Comparison of ENCODE assay signal across 14 cellular contexts in the genomic region with DNA sequence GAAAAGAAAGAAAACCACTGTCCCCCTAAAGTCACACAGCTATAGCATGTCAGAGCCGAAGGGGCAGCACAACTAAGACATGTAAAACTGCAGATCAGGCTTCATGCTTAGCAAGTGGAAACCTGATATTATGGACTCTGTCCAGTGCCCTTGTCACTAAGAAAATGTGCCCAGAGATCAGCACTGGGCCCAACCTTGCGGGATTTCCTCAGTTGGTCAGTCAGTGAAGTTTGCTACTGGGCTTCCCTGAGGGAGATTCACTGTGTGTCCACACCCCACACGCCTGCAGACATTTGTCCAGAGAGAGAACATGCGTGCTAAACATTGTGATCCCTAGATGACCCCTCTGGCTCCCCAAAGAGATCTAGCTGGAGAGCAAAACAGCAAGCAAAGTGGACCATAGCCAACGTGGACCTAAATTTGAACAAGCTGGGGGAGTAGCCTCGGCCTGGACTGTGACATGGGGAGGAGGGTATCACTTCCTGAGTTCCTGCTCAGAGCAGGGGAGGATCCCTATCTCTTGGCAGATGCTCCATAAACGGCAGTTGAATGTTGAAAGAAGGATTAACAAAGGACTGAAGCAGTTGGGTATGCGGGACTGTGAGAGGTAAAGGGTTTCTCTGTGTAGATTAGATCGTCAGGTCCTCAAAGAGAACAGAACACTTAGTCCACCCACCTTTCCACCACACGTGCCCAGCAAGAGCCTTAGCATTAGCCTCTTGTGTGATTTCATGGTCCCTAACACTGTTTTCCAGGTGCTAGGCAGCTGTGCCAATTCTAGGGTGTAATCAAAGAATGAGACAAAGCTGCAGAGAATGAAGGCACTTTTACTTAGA. TPM values are rescaled to one million over a fixed set of nuclear protein-coding genes. Genes with fewer than 3 reads are reported as not detected.
DNase-seq lines count a peak whose midpoint lies in the region; ATAC-seq, FAIRE-seq and TF ChIP-seq lines count a peak whose summit lies in the region.
"Had no signal": no experiment of that assay in that cellular context is flagged by ENCODE, and none has a peak within 500 bp of the region (broad histone marks: within the 10 kb centered on the region; RNA-seq: fewer than 3 reads in every experiment).

No MANE protein-coding gene starts in this region.

- no peaks in the 10 kb centered on the region for H3K9me3 Mint-ChIP-seq in neural progenitor cell
- H3K9me3 Mint-ChIP-seq in activated CD4-positive, alpha-beta T cell treated with anti-CD3 and anti-CD28 coated beads for 36 hours (ENCODE audit: low read depth), result no peaks in the 10 kb centered on the region
- H3K9me3 Mint-ChIP-seq: activated T-helper 17 cell treated with anti-CD3 and anti-CD28 coated beads, Interleukin-2, amount 50 U/mL, for 72 hours; naive B cell had no signal

- peak overlapping the region; percentile 85 for H3K27ac Mint-ChIP-seq in neural progenitor cell
- no peak overlapping the region for H3K27ac Mint-ChIP-seq in activated CD4-positive, alpha-beta T cell treated with anti-CD3 and anti-CD28 coated beads for 36 hours
- H3K27ac Mint-ChIP-seq: activated T-helper 17 cell treated with anti-CD3 and anti-CD28 coated beads, Interleukin-2, amount 50 U/mL, for 72 hours had no signal

- H3K4me1 ChIP-seq in H1 (replicated peaks in 1 of 4; ENCODE audit: control insufficient read depth in 3 of 4, insufficient read depth in 4 of 4, low read length in 3 of 4) (peaks cover 0 to 4% (median 0%) of the 10 kb centered on the region in 4 experiments; a peak in 2 of 7 replicates), neural progenitor cell (peaks cover 14% of the 10 kb centered on the region)
- H3K4me1 ChIP-seq: BE2C had no signal

- no peak overlapping the region for H2BK120ac ChIP-seq in H1 (replicated peaks; ENCODE audit: low read depth, low read length)

- DNase-seq in NCI-H1092 (lab: John Stamatoyannopoulos, UW), result peak; percentile 12
- DNase-seq in H1 (ENCODE audit: low read depth in 1 of 2, low spot score in 2 of 2), result no peak
- no peak for DNase-seq in neural progenitor cell (ENCODE audit: low spot score)
- DNase-seq in C1 segment of cervical spinal cord (lab: John Stamatoyannopoulos, UW), result no peak
- no peak for DNase-seq in NOMO-1 (lab: John Stamatoyannopoulos, UW; ENCODE audit: unreplicated experiment in 2 of 2)
- DNase-seq in activated CD4-positive, alpha-beta T cell treated with anti-CD3 and anti-CD28 coated beads for 36 hours, result no peak
- DNase-seq: activated CD4-positive, alpha-beta T cell treated with anti-CD3 and anti-CD28 coated beads, Interleukin-2, amount 50 U/mL, for 1 hour; BE2C; MG63; naive B cell; SW 1271 had no signal

- H3F3A ChIP-seq in neural progenitor cell (ENCODE audit: low read depth), result no peaks in the 10 kb centered on the region

- no peaks in the 10 kb centered on the region for H3K36me3 ChIP-seq in H1 (ENCODE audit: control insufficient read depth in 2 of 4, insufficient read depth in 4 of 4, low read length in 3 of 4)
- H3K36me3 ChIP-seq in neural progenitor cell, result no peaks in the 10 kb centered on the region
- H3K36me3 ChIP-seq: BE2C, MG63 had no signal

- H3K9ac ChIP-seq in H1 (replicated peaks in 1 of 4; ENCODE audit: extremely low read depth in 1 of 4, low read depth in 3 of 4, low read length in 3 of 4) (no peak overlapping the region), neural progenitor cell (no peak overlapping the region)

- H3K9me3 ChIP-seq in H1 (ENCODE audit: insufficient read depth in 2 of 2, low read depth in 1 of 2, low read length in 1 of 2) (no peaks in the 10 kb centered on the region), neural progenitor cell (ENCODE audit: low read depth) (no peaks in the 10 kb centered on the region)
- H3K9me3 ChIP-seq: BE2C, MG63 had no signal

- H2BK12ac ChIP-seq in H1 (ENCODE audit: low read depth, low read length), result no peak overlapping the region

- H3K56ac ChIP-seq in H1 (replicated peaks; ENCODE audit: insufficient read length, low read depth, low read length), result no peak overlapping the region

- intact Hi-C loops in activated CD4-positive, alpha-beta T cell treated with anti-CD3 and anti-CD28 coated beads for 36 hours (cut with DNase I, micrococcal nuclease), result no loop called here

- no peaks in the 10 kb centered on the region for H3K23me2 ChIP-seq in H1 (ENCODE audit: low read depth, low read length)

- H3K4me3 ChIP-seq in H1 (ENCODE audit: extremely low read depth in 1 of 4, insufficient read depth in 2 of 4, low read depth in 3 of 4, low read length in 4 of 4), result no peak overlapping the region
- no peak overlapping the region for H3K4me3 ChIP-seq in neural progenitor cell
- H3K4me3 ChIP-seq: MG63 had no signal

- no peak for FAIRE-seq in H1 (lab: Jason Lieb, UNC)

- H4K91ac ChIP-seq in H1 (replicated peaks; ENCODE audit: insufficient read length, low read length), result no peak overlapping the region

- 87% methylated on average over 10 of the region's 10 CpGs; no CpG with 5 or more reads in 1 of the 2 experiments for WGBS in H1 (ENCODE audit: extremely low coverage in 1 of 2, insufficient coverage in 1 of 2, insufficient read length in 1 of 2, insufficient replicate concordance in 2 of 2, low coverage in 1 of 2, low lambda C conversion rate in 2 of 2, missing lambda C conversion rate in 1 of 2), 2 experiments

- CTCF ChIA-PET in H1 (lab: Charles Lee; ENCODE audit: partially characterized antibody), result interaction anchor here (0.6 to 1.6 kb wide), 9 partner anchors 9 to 253 kb away, joined by 3 to 5 read pairs (median 3); no protein-coding TSS in a partner anchor
- CTCF ChIA-PET in activated CD4-positive, alpha-beta T cell treated with anti-CD3 and anti-CD28 coated beads for 36 hours (lab: Charles Lee), result interaction anchor here (0.6 to 1.5 kb wide), 4 partner anchors 9 to 281 kb away, joined by 3 to 5 read pairs (median 4); no protein-coding TSS in a partner anchor

- H3K4ac ChIP-seq in H1 (replicated peaks; ENCODE audit: insufficient read length, low read depth, low read length), result no peak overlapping the region

- H3K27me3 ChIP-seq in H1 (replicated peaks in 1 of 4; ENCODE audit: control insufficient read depth in 3 of 4, extremely low read depth in 1 of 4, insufficient read depth in 3 of 4, low read length in 3 of 4) (no peaks in the 10 kb centered on the region), neural progenitor cell (no peaks in the 10 kb centered on the region)
- H3K27me3 ChIP-seq: MG63 had no signal

- H3K4me2 ChIP-seq in H1 (ENCODE audit: insufficient read depth in 1 of 2, low read depth in 2 of 2, low read length in 2 of 2) (no peak overlapping the region), neural progenitor cell (no peak overlapping the region)

- no peak overlapping the region; the same call in 1 of the 2 replicates for H3K18ac ChIP-seq in H1 (ENCODE audit: extremely low read depth, low read length)

- no peaks in the 10 kb centered on the region for H3K79me1 ChIP-seq in H1 (ENCODE audit: low read depth, low read length)

- H3K27ac ChIP-seq in C4-2B, result peak overlapping the region; percentile 13; the same call in 1 of the 2 replicates
- H3K27ac ChIP-seq in H1 (ENCODE audit: low read depth, low read length), result no peak overlapping the region
- no peak overlapping the region for H3K27ac ChIP-seq in neural progenitor cell

- no peak overlapping the region for H3K4me3 Mint-ChIP-seq in neural progenitor cell
- no peak overlapping the region for H3K4me3 Mint-ChIP-seq in activated CD4-positive, alpha-beta T cell treated with anti-CD3 and anti-CD28 coated beads for 36 hours
- H3K4me3 Mint-ChIP-seq: activated T-helper 17 cell treated with anti-CD3 and anti-CD28 coated beads, Interleukin-2, amount 50 U/mL, for 72 hours; naive B cell had no signal

- no peak overlapping the region for H3K14ac ChIP-seq in H1 (ENCODE audit: insufficient read length)

- no peak for TF ChIP-seq RAD21 in H1 (IDR thresholded peaks at IDR 0.05 in 1 of 2, conservative IDR thresholded peaks at IDR 0.05 in 1 of 2; ENCODE audit: low read depth in 2 of 2, low read length in 2 of 2)

- H3K4me1 Mint-ChIP-seq in neural progenitor cell, result peaks cover 28% of the 10 kb centered on the region
- H3K4me1 Mint-ChIP-seq in activated CD4-positive, alpha-beta T cell treated with anti-CD3 and anti-CD28 coated beads for 36 hours, result no peaks in the 10 kb centered on the region
- H3K4me1 Mint-ChIP-seq: activated T-helper 17 cell treated with anti-CD3 and anti-CD28 coated beads, Interleukin-2, amount 50 U/mL, for 72 hours had no signal

- no peak for TF ChIP-seq EP300 in H1 (IDR thresholded peaks at IDR 0.05; ENCODE audit: borderline replicate concordance in 1 of 2, low read depth in 2 of 2, low read length in 2 of 2)

- no peaks in the 10 kb centered on the region for H4K20me1 ChIP-seq in H1 (replicated peaks in 1 of 2; ENCODE audit: control insufficient read depth in 1 of 2, insufficient read depth in 2 of 2, low read length in 2 of 2)
- no peaks in the 10 kb centered on the region for H4K20me1 ChIP-seq in neural progenitor cell (ENCODE audit: low read depth)

- no peak overlapping the region for H2AK5ac ChIP-seq in H1 (ENCODE audit: low read depth, low read length)

- H2BK5ac ChIP-seq in H1 (ENCODE audit: low read depth, low read length), result no peak overlapping the region

- peaks cover 5% of the 10 kb centered on the region for H3K27me3 Mint-ChIP-seq in neural progenitor cell (ENCODE audit: insufficient read depth, low read depth)
- peaks cover 2% of the 10 kb centered on the region for H3K27me3 Mint-ChIP-seq in activated CD4-positive, alpha-beta T cell treated with anti-CD3 and anti-CD28 coated beads for 36 hours
- H3K27me3 Mint-ChIP-seq: activated T-helper 17 cell treated with anti-CD3 and anti-CD28 coated beads, Interleukin-2, amount 50 U/mL, for 72 hours had no signal

- TF ChIP-seq CTCF in C4-2B (conservative IDR thresholded peaks at IDR 0.05) (no peak), H1 (IDR thresholded peaks at IDR 0.05; ENCODE audit: control extremely low read depth in 1 of 3, insufficient read depth in 1 of 3, low read depth in 1 of 3, low read length in 3 of 3) (no peak), neural progenitor cell (IDR thresholded peaks at IDR 0.05) (no peak)

- H3K79me2 ChIP-seq in H1 (ENCODE audit: control insufficient read depth in 1 of 2, insufficient read depth in 2 of 2, low read length in 2 of 2), result no peaks in the 10 kb centered on the region
- no peaks in the 10 kb centered on the region for H3K79me2 ChIP-seq in neural progenitor cell (ENCODE audit: low read depth)

- POLR2A ChIA-PET in H1 (lab: Charles Lee; ENCODE audit: partially characterized antibody), result no interaction called here
- POLR2A ChIA-PET in activated CD4-positive, alpha-beta T cell treated with anti-CD3 and anti-CD28 coated beads for 36 hours (lab: Charles Lee), result no interaction called here

- H2AFZ ChIP-seq in H1 (ENCODE audit: low read length) (peak overlapping the region; percentile 85; the same call in 1 of the 2 replicates), neural progenitor cell (replicated peaks) (peak overlapping the region; percentile 63)

- H4K5ac ChIP-seq in H1 (ENCODE audit: insufficient read length, low read depth, low read length), result no peak overlapping the region

- TF ChIP-seq POLR2A in H1 (IDR thresholded peaks at IDR 0.05; ENCODE audit: control extremely low read depth in 1 of 2, low read depth in 2 of 2, low read length in 2 of 2), result no peak

- H2BK20ac ChIP-seq in H1 (ENCODE audit: low read length), result no peak overlapping the region

- no peak overlapping the region for H3K23ac ChIP-seq in H1 (ENCODE audit: insufficient read length)

- H2BK15ac ChIP-seq in H1 (ENCODE audit: low read length), result 0 out of 2 replicates have a peak overlapping the region, but pooled peaks have one; percentile 89

- H4K8ac ChIP-seq in H1 (ENCODE audit: extremely low read depth, insufficient read depth, low read length), result no peak overlapping the region

- ATAC-seq in GM21390 (IDR thresholded peaks at IDR 0.05; ENCODE audit: unreplicated experiment), result no peak
- no peak for ATAC-seq in activated CD4-positive, alpha-beta T cell treated with anti-CD3 and anti-CD28 coated beads for 36 hours
- ATAC-seq: activated T-helper 17 cell treated with anti-CD3 and anti-CD28 coated beads, Interleukin-2, amount 50 U/mL, for 72 hours had no signal

- H3K36me3 Mint-ChIP-seq in neural progenitor cell, result no peaks in the 10 kb centered on the region
- no peaks in the 10 kb centered on the region for H3K36me3 Mint-ChIP-seq in activated CD4-positive, alpha-beta T cell treated with anti-CD3 and anti-CD28 coated beads for 36 hours (ENCODE audit: low read depth)
- H3K36me3 Mint-ChIP-seq: naive B cell had no signal

RNA-seq across cellular contexts. Expression of a gene that starts 53.6 kb away (rescaled TPM):
- total RNA-seq in H1 (2021; fragmentation: NEBNext Ultra II Directional; extraction: Animal tissue kit (Norgen Biotek cat#: 25700)), result 453 and 457 TPM in 2 replicates
- polyA plus RNA-seq in H1 (2011; rRNA removed), result 261 and 313 TPM in 2 replicates
- 310 TPM for polyA plus RNA-seq in H1 (2011; cell fraction: cytosol; rRNA removed)
- polyA plus RNA-seq in H1 (2011; cell fraction: nucleus; rRNA removed), result 796 TPM
- 369 to 470 TPM (median 416 TPM) in 4 replicates for polyA plus RNA-seq in H1 (2012, experiment 1 of 2)
- 263 TPM for polyA plus RNA-seq in H1 (2012, experiment 2 of 2)
- 204 TPM for polyA plus RNA-seq in H1 (2013, experiment 1 of 2)
- 205 TPM for polyA plus RNA-seq in H1 (2013, experiment 2 of 2)
- 474 and 542 TPM in 2 replicates for polyA minus RNA-seq in H1 (2011; rRNA and poly(A)+ RNA removed)
- 279 TPM for polyA minus RNA-seq in H1 (2011; cell fraction: cytosol; rRNA and poly(A)+ RNA removed)
- polyA minus RNA-seq in H1 (2011; cell fraction: nucleus; rRNA and poly(A)+ RNA removed), result 209 TPM
- total RNA-seq in neural progenitor cell (ENCODE audit: low replicate concordance), result 428 and 695 TPM in 2 replicates
- total RNA-seq in activated CD4-positive, alpha-beta T cell treated with anti-CD3 and anti-CD28 coated beads for 36 hours, result 10 to 100 TPM; 63.5 to 87.5 TPM
